In the genomic region with DNA sequence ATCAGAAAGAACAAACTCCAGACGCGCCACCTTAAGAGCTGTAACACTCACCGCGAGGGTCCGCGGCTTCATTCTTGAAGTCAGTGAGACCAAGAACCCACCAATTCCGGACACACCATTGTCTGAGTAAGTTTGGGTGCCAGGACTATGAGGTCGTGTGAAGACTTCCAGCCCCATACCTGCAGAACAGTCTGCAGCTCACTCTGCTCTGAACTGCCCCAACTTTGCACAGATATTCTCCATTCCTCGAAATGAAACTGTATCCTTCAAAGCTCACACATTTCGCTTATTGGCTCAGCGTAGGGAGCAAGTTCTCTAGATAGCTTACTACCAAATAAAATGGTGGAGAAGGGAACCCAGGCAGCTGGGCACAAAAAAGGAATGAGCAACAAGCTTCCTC, we compare ENCODE assay signal across 35 cellular contexts. TPM values are rescaled to one million over a fixed set of nuclear protein-coding genes. Genes with fewer than 3 reads are reported as not detected.
DNase-seq lines count a peak whose midpoint lies in the region; ATAC-seq lines count a peak whose summit lies in the region.
"Had no signal": no experiment of that assay in that cellular context is flagged by ENCODE, and none has a peak within 500 bp of the region (broad histone marks: within the 10 kb centered on the region; RNA-seq: fewer than 3 reads in every experiment).

No MANE protein-coding gene starts in this region.

- H3K27ac Mint-ChIP-seq in activated T-cell treated with anti-CD3 and anti-CD28 coated beads, Interleukin-2, amount 50 U/mL, for 24 hours = no peak overlapping the region
- peak overlapping the region in 1 of 7 donors; percentile 6 for H3K27ac Mint-ChIP-seq in CD4-positive, alpha-beta memory T cell
- no peak overlapping the region for H3K27ac Mint-ChIP-seq in activated CD4-positive, alpha-beta memory T cell treated with anti-CD3 and anti-CD28 coated beads for 36 hours
- no peak overlapping the region for H3K27ac Mint-ChIP-seq in effector memory CD8-positive, alpha-beta T cell
- H3K27ac Mint-ChIP-seq: activated T-helper 1 cell treated with anti-CD3 and anti-CD28 coated beads, Interleukin-12 subunit alpha, Interleukin-12 subunit beta, Interleukin-2, Interleukin-4 antibody, amounts not matched to agents 30 ng/mL and 10 ng/mL and 1 ng/mL, durations not matched to agents 14 hours and 24 hours and 36 hours; GM23338; HFFc6; nephron progenitor cell had no signal

- H3K9me3 Mint-ChIP-seq in activated T-cell treated with anti-CD3 and anti-CD28 coated beads, Interleukin-2, amount 50 U/mL, for 24 hours = no peaks in the 10 kb centered on the region
- peaks cover 0 to 20% (median 0%) of the 10 kb centered on the region in 8 donors for H3K9me3 Mint-ChIP-seq in CD4-positive, alpha-beta memory T cell
- H3K9me3 Mint-ChIP-seq in activated CD4-positive, alpha-beta memory T cell treated with anti-CD3 and anti-CD28 coated beads for 36 hours = peaks cover 4% of the 10 kb centered on the region
- H3K9me3 Mint-ChIP-seq in effector memory CD8-positive, alpha-beta T cell = peaks cover 0 to 1% of the 10 kb centered on the region in 2 donors

- no peaks in the 10 kb centered on the region for H3K36me3 ChIP-seq in CD4-positive, alpha-beta memory T cell (ENCODE audit: insufficient read depth, low read length)

- DNase-seq in activated T-cell treated with anti-CD3 and anti-CD28 coated beads, Interleukin-2, amount 50 U/mL, for 24 hours = no peak
- DNase-seq in activated T-cell treated with anti-CD3 and anti-CD28 coated beads, Interleukin-2, amount 50 U/mL, for 48 hours = no peak
- no peak for DNase-seq in CD4-positive, alpha-beta memory T cell
- no peak for DNase-seq in activated CD4-positive, alpha-beta memory T cell treated with anti-CD3 and anti-CD28 coated beads for 36 hours
- no peak for DNase-seq in effector memory CD8-positive, alpha-beta T cell
- DNase-seq in cerebellum (ENCODE audit: low spot score) (no peak), posterior cingulate gyrus (no peak), GM19238 (ENCODE audit: insufficient read length, low spot score) (no peak)
- DNase-seq: AML-193; HFFc6; kidney; NCI-H1048; NCI-H187 treated with DMSO at 0.1 percent for 48 hours; NCI-H526; nephron progenitor cell; NK-92 treated with Interleukin-12 subunit alpha and Interleukin-12 subunit beta, amount 100 ng/mL, for 24 hours; PC-3; retina; small intestine; stimulated activated CD4-positive, alpha-beta T cell treated with anti-CD3 and anti-CD28 coated beads, Interleukin-1b, Interleukin-23, amount 100 ng/mL, for 48 hours; stimulated activated CD8-positive, alpha-beta memory T cell treated with anti-CD3 and anti-CD28 coated beads, Interleukin-4, amount 100 ng/mL, for 48 hours; T1000; trophoblast cell had no signal

- H3K9me3 ChIP-seq in CD4-positive, alpha-beta memory T cell (ENCODE audit: control insufficient read depth in 1 of 2, low read length in 2 of 2) = no peaks in the 10 kb centered on the region
- H3K9me3 ChIP-seq: body of pancreas had no signal

- H3K4me3 ChIP-seq in CD4-positive, alpha-beta memory T cell (ENCODE audit: low read length in 2 of 2) = no peak overlapping the region
- H3K4me3 ChIP-seq: A549, body of pancreas, GM23338 had no signal

- peaks cover 38% of the 10 kb centered on the region for H3K27me3 Mint-ChIP-seq in activated T-cell treated with anti-CD3 and anti-CD28 coated beads, Interleukin-2, amount 50 U/mL, for 24 hours
- H3K27me3 Mint-ChIP-seq in CD4-positive, alpha-beta memory T cell = peaks cover 29 to 40% of the 10 kb centered on the region in 2 donors
- peaks cover 35% of the 10 kb centered on the region for H3K27me3 Mint-ChIP-seq in activated CD4-positive, alpha-beta memory T cell treated with anti-CD3 and anti-CD28 coated beads for 36 hours
- H3K27me3 Mint-ChIP-seq in effector memory CD8-positive, alpha-beta T cell = peaks cover 57 to 60% of the 10 kb centered on the region in 2 donors

- POLR2A ChIA-PET in CD4-positive, alpha-beta memory T cell (lab: Charles Lee; ENCODE audit: partially characterized antibody) = no interaction called here
- POLR2A ChIA-PET in activated CD4-positive, alpha-beta memory T cell treated with anti-CD3 and anti-CD28 coated beads for 36 hours (lab: Charles Lee) = no interaction called here

- no peaks in the 10 kb centered on the region for H3K27me3 ChIP-seq in CD4-positive, alpha-beta memory T cell (ENCODE audit: insufficient read depth, low read length)

- peak overlapping the region; percentile 63 for H3K4me3 Mint-ChIP-seq in activated T-cell treated with anti-CD3 and anti-CD28 coated beads, Interleukin-2, amount 50 U/mL, for 24 hours
- H3K4me3 Mint-ChIP-seq in CD4-positive, alpha-beta memory T cell = peak overlapping the region; percentile 58 to 88 (median 80)
- H3K4me3 Mint-ChIP-seq in activated CD4-positive, alpha-beta memory T cell treated with anti-CD3 and anti-CD28 coated beads for 36 hours = peak overlapping the region; percentile 51
- H3K4me3 Mint-ChIP-seq in effector memory CD8-positive, alpha-beta T cell = peak overlapping the region; percentile 54 to 70
- H3K4me3 Mint-ChIP-seq: activated T-helper 1 cell treated with anti-CD3 and anti-CD28 coated beads, Interleukin-12 subunit alpha, Interleukin-12 subunit beta, Interleukin-2, Interleukin-4 antibody, amounts not matched to agents 30 ng/mL and 10 ng/mL and 1 ng/mL, durations not matched to agents 14 hours and 24 hours and 36 hours; GM23338; HFFc6; nephron progenitor cell had no signal

- intact Hi-C loops in CD4-positive, alpha-beta memory T cell (cut with micrococcal nuclease) = no loop called here
- intact Hi-C loops in activated CD4-positive, alpha-beta memory T cell treated with anti-CD3 and anti-CD28 coated beads for 36 hours (cut with micrococcal nuclease) = no loop called here
- intact Hi-C loops in posterior cingulate gyrus (cut with DNase I) = no loop called here

- H3K4me1 Mint-ChIP-seq in activated T-cell treated with anti-CD3 and anti-CD28 coated beads, Interleukin-2, amount 50 U/mL, for 24 hours (ENCODE audit: low read depth) = peaks cover 9% of the 10 kb centered on the region
- H3K4me1 Mint-ChIP-seq in CD4-positive, alpha-beta memory T cell = peaks cover 2 to 11% (median 8%) of the 10 kb centered on the region in 4 donors
- H3K4me1 Mint-ChIP-seq in activated CD4-positive, alpha-beta memory T cell treated with anti-CD3 and anti-CD28 coated beads for 36 hours (ENCODE audit: low read depth) = peaks cover 8% of the 10 kb centered on the region
- peaks cover 0 to 2% of the 10 kb centered on the region in 2 donors for H3K4me1 Mint-ChIP-seq in effector memory CD8-positive, alpha-beta T cell (ENCODE audit: low read depth in 2 of 2)
- H3K4me1 Mint-ChIP-seq: GM23338, nephron progenitor cell had no signal

- H3K4me1 ChIP-seq in CD4-positive, alpha-beta memory T cell (ENCODE audit: insufficient read depth, low read length) = no peaks in the 10 kb centered on the region
- H3K4me1 ChIP-seq: A549, body of pancreas had no signal

- ATAC-seq in effector memory CD8-positive, alpha-beta T cell (replicated peaks) = no peak
- ATAC-seq: A549, body of pancreas, GM23338, PC-3, Right ventricle myocardium inferior had no signal

- CTCF ChIA-PET in CD4-positive, alpha-beta memory T cell (lab: Charles Lee; ENCODE audit: partially characterized antibody) = interaction anchor here (1.0 to 1.6 kb wide), 3 partner anchors 31 to 58 kb away, joined by 3 read pairs; no protein-coding TSS in a partner anchor
- CTCF ChIA-PET in activated CD4-positive, alpha-beta memory T cell treated with anti-CD3 and anti-CD28 coated beads for 36 hours (lab: Charles Lee) = interaction anchor here (0.6 kb wide), 1 partner anchor 937 kb away, joined by 3 read pairs; no protein-coding TSS in a partner anchor

- no peaks in the 10 kb centered on the region for H3K36me3 Mint-ChIP-seq in activated T-cell treated with anti-CD3 and anti-CD28 coated beads, Interleukin-2, amount 50 U/mL, for 24 hours (ENCODE audit: low read depth)
- no peaks in the 10 kb centered on the region for H3K36me3 Mint-ChIP-seq in CD4-positive, alpha-beta memory T cell
- H3K36me3 Mint-ChIP-seq in activated CD4-positive, alpha-beta memory T cell treated with anti-CD3 and anti-CD28 coated beads for 36 hours = no peaks in the 10 kb centered on the region
- H3K36me3 Mint-ChIP-seq in effector memory CD8-positive, alpha-beta T cell (ENCODE audit: insufficient read depth) = no peaks in the 10 kb centered on the region

- no peak overlapping the region for H3K27ac ChIP-seq in CD4-positive, alpha-beta memory T cell (ENCODE audit: low read depth, low read length)
- H3K27ac ChIP-seq: A549, body of pancreas, epithelial cell of prostate, HL-60 had no signal

RNA-seq across cellular contexts. Expression of gene CYP4F2, which starts 2.6 kb away (rescaled TPM):
- total RNA-seq in CD4-positive, alpha-beta memory T cell = not detected
- polyA plus RNA-seq in CD4-positive, alpha-beta memory T cell = not detected
- total RNA-seq in activated CD4-positive, alpha-beta memory T cell treated with anti-CD3 and anti-CD28 coated beads for 36 hours = not detected
- total RNA-seq in cerebellum = not detected
- total RNA-seq: activated T-helper 1 cell treated with anti-CD3 and anti-CD28 coated beads, Interleukin-12 subunit alpha, Interleukin-12 subunit beta, Interleukin-2, Interleukin-4 antibody, amounts not matched to agents 30 ng/mL and 10 ng/mL and 1 ng/mL, durations not matched to agents 14 hours and 24 hours and 36 hours; body of pancreas; chondrocyte; GM23338; HFFc6; osteocyte; PC-3; Right ventricle myocardium inferior had no signal
- polyA plus RNA-seq: GM23338 had no signal

RNA-seq across cellular contexts. Expression of gene CYP4F11, which starts 33.8 kb away (rescaled TPM):
- not detected for total RNA-seq in CD4-positive, alpha-beta memory T cell
- polyA plus RNA-seq in CD4-positive, alpha-beta memory T cell = not detected
- total RNA-seq in activated CD4-positive, alpha-beta memory T cell treated with anti-CD3 and anti-CD28 coated beads for 36 hours = not detected
- not detected for total RNA-seq in cerebellum
- total RNA-seq: activated T-helper 1 cell treated with anti-CD3 and anti-CD28 coated beads, Interleukin-12 subunit alpha, Interleukin-12 subunit beta, Interleukin-2, Interleukin-4 antibody, amounts not matched to agents 30 ng/mL and 10 ng/mL and 1 ng/mL, durations not matched to agents 14 hours and 24 hours and 36 hours; chondrocyte; GM23338; HFFc6; osteocyte had no signal
- polyA plus RNA-seq: GM23338 had no signal

RNA-seq across cellular contexts. Expression of gene OR10H4, which starts 48.3 kb away (rescaled TPM):
- not detected for total RNA-seq in CD4-positive, alpha-beta memory T cell
- polyA plus RNA-seq in CD4-positive, alpha-beta memory T cell = not detected
- not detected for total RNA-seq in activated CD4-positive, alpha-beta memory T cell treated with anti-CD3 and anti-CD28 coated beads for 36 hours
- not detected for total RNA-seq in cerebellum
- total RNA-seq: activated T-helper 1 cell treated with anti-CD3 and anti-CD28 coated beads, Interleukin-12 subunit alpha, Interleukin-12 subunit beta, Interleukin-2, Interleukin-4 antibody, amounts not matched to agents 30 ng/mL and 10 ng/mL and 1 ng/mL, durations not matched to agents 14 hours and 24 hours and 36 hours; body of pancreas; chondrocyte; G401; GM23338; HFFc6; kidney; lower leg skin; osteocyte; PC-3; Right ventricle myocardium inferior had no signal
- polyA plus RNA-seq: A549, adipose tissue, GM23338, small intestine had no signal
